ENCODE assay signal across 9 cellular contexts in genomic region chr21:45130324-45130774, GRCh38. TPM values are rescaled to one million over a fixed set of nuclear protein-coding genes. Genes with fewer than 3 reads are reported as not detected.
DNase-seq lines count a peak whose midpoint lies in the region; ATAC-seq and TF ChIP-seq lines count a peak whose summit lies in the region.
"Had no signal": no experiment of that assay in that cellular context is flagged by ENCODE, and none has a peak within 500 bp of the region (broad histone marks: within the 10 kb centered on the region; RNA-seq: fewer than 3 reads in every experiment).

No MANE protein-coding gene starts in this region.

- H3K4me3 ChIP-seq in right atrium auricular region, result peak overlapping the region in 1 of 2 donors; percentile 33
- no peak overlapping the region for H3K4me3 ChIP-seq in testis
- H3K4me3 ChIP-seq: GM23338 had no signal

- no peaks in the 10 kb centered on the region for H3K27me3 ChIP-seq in right atrium auricular region
- no peaks in the 10 kb centered on the region for H3K27me3 ChIP-seq in testis
- no peaks in the 10 kb centered on the region for H3K27me3 ChIP-seq in CD4-positive, alpha-beta T cell (ENCODE audit: control insufficient read depth, insufficient read depth, low read length)

- DNase-seq in HT1080 (ENCODE audit: low read depth) (peak; percentile 77), right atrium auricular region (ENCODE audit: low spot score) (no peak), testis (peak; percentile 65)
- no peak for DNase-seq in activated naive CD8-positive, alpha-beta T cell treated with anti-CD3 and anti-CD28 coated beads for 36 hours
- no peak for DNase-seq in activated CD8-positive, alpha-beta T cell treated with anti-CD3 and anti-CD28 coated beads, Interleukin-2, amount 10 ng/mL, durations not matched to agents 7 days and 5 days
- no peak for DNase-seq in CD4-positive, alpha-beta T cell

- H3K36me3 Mint-ChIP-seq in activated naive CD8-positive, alpha-beta T cell treated with anti-CD3 and anti-CD28 coated beads for 36 hours, result peaks cover 6% of the 10 kb centered on the region
- peaks cover 11% of the 10 kb centered on the region for H3K36me3 Mint-ChIP-seq in activated CD8-positive, alpha-beta T cell treated with anti-CD3 and anti-CD28 coated beads, Interleukin-2, amount 10 ng/mL, durations not matched to agents 7 days and 5 days (ENCODE audit: low read depth)
- peaks cover 12% of the 10 kb centered on the region for H3K36me3 Mint-ChIP-seq in CD4-positive, alpha-beta T cell (ENCODE audit: low read depth)

- POLR2A ChIA-PET in activated CD8-positive, alpha-beta T cell treated with anti-CD3 and anti-CD28 coated beads, Interleukin-2, amount 10 ng/mL, durations not matched to agents 7 days and 5 days (lab: Charles Lee), result no interaction called here
- POLR2A ChIA-PET in CD4-positive, alpha-beta T cell (lab: Charles Lee), result no interaction called here

- TF ChIP-seq CTCF in right atrium auricular region (IDR thresholded peaks at IDR 0.05) (no peak), testis (IDR thresholded peaks at IDR 0.05) (no peak)
- TF ChIP-seq CTCF in CD4-positive, alpha-beta T cell (IDR thresholded peaks at IDR 0.05), result no peak

- H3K36me3 ChIP-seq in right atrium auricular region (no peaks in the 10 kb centered on the region), testis (ENCODE audit: low read depth, missing control alignments) (no peaks in the 10 kb centered on the region)

- H3K9me3 Mint-ChIP-seq in activated naive CD8-positive, alpha-beta T cell treated with anti-CD3 and anti-CD28 coated beads for 36 hours, result no peaks in the 10 kb centered on the region
- H3K9me3 Mint-ChIP-seq in activated CD8-positive, alpha-beta T cell treated with anti-CD3 and anti-CD28 coated beads, Interleukin-2, amount 10 ng/mL, durations not matched to agents 7 days and 5 days (ENCODE audit: insufficient read depth), result no peaks in the 10 kb centered on the region
- no peaks in the 10 kb centered on the region for H3K9me3 Mint-ChIP-seq in CD4-positive, alpha-beta T cell
- H3K9me3 Mint-ChIP-seq: GM23338 had no signal

- intact Hi-C loops in testis (cut with DNase I; ENCODE audit: low total_unique reads), result no loop called here
- intact Hi-C loops in CD4-positive, alpha-beta T cell (cut with DNase I, micrococcal nuclease), result no loop called here

- CTCF ChIA-PET in activated CD8-positive, alpha-beta T cell treated with anti-CD3 and anti-CD28 coated beads, Interleukin-2, amount 10 ng/mL, durations not matched to agents 7 days and 5 days (lab: Charles Lee), result interaction anchor here (1.0 to 10.1 kb wide), 9 partner anchors 9 to 517 kb away, joined by 3 to 187 read pairs (median 38); no protein-coding TSS in a partner anchor
- CTCF ChIA-PET in CD4-positive, alpha-beta T cell (lab: Charles Lee), result interaction anchor here (3.2 to 4.4 kb wide), 2 partner anchors 7 to 180 kb away, joined by 31 to 35 read pairs; no protein-coding TSS in a partner anchor

- 32 to 34% methylated on average over 10 of the region's 10 CpGs for WGBS in testis, 2 donors

- no peaks in the 10 kb centered on the region for H3K27me3 Mint-ChIP-seq in activated naive CD8-positive, alpha-beta T cell treated with anti-CD3 and anti-CD28 coated beads for 36 hours
- H3K27me3 Mint-ChIP-seq in activated CD8-positive, alpha-beta T cell treated with anti-CD3 and anti-CD28 coated beads, Interleukin-2, amount 10 ng/mL, durations not matched to agents 7 days and 5 days (ENCODE audit: low read depth), result no peaks in the 10 kb centered on the region
- no peaks in the 10 kb centered on the region for H3K27me3 Mint-ChIP-seq in CD4-positive, alpha-beta T cell

- H3K27ac ChIP-seq in right atrium auricular region, result peak overlapping the region; percentile 77 to 78
- H3K27ac ChIP-seq in testis, result peak overlapping the region; percentile 35 to 65
- no peak overlapping the region for H3K27ac ChIP-seq in CD4-positive, alpha-beta T cell (ENCODE audit: low read depth, low read length)

- H3K9me3 ChIP-seq in right atrium auricular region, result no peaks in the 10 kb centered on the region
- no peaks in the 10 kb centered on the region for H3K9me3 ChIP-seq in testis
- H3K9me3 ChIP-seq in CD4-positive, alpha-beta T cell (ENCODE audit: control insufficient read depth, low read length), result no peaks in the 10 kb centered on the region

- peaks cover 29% of the 10 kb centered on the region for H3K4me1 Mint-ChIP-seq in activated naive CD8-positive, alpha-beta T cell treated with anti-CD3 and anti-CD28 coated beads for 36 hours
- peaks cover 21% of the 10 kb centered on the region for H3K4me1 Mint-ChIP-seq in activated CD8-positive, alpha-beta T cell treated with anti-CD3 and anti-CD28 coated beads, Interleukin-2, amount 10 ng/mL, durations not matched to agents 7 days and 5 days (ENCODE audit: low read depth)
- H3K4me1 Mint-ChIP-seq in CD4-positive, alpha-beta T cell (ENCODE audit: low read depth), result peaks cover 35% of the 10 kb centered on the region
- H3K4me1 Mint-ChIP-seq: GM23338 had no signal

- H3K4me1 ChIP-seq in right atrium auricular region (peaks cover 0 to 84% of the 10 kb centered on the region in 2 donors), testis (peaks cover 15% of the 10 kb centered on the region)

- peak overlapping the region; percentile 39 for H3K27ac Mint-ChIP-seq in activated naive CD8-positive, alpha-beta T cell treated with anti-CD3 and anti-CD28 coated beads for 36 hours
- H3K27ac Mint-ChIP-seq in activated CD8-positive, alpha-beta T cell treated with anti-CD3 and anti-CD28 coated beads, Interleukin-2, amount 10 ng/mL, durations not matched to agents 7 days and 5 days, result no peak overlapping the region
- no peak overlapping the region for H3K27ac Mint-ChIP-seq in CD4-positive, alpha-beta T cell
- H3K27ac Mint-ChIP-seq: GM23338 had no signal

- ATAC-seq in GM19328 (IDR thresholded peaks at IDR 0.05; ENCODE audit: unreplicated experiment), result no peak
- ATAC-seq in HG03521 (IDR thresholded peaks at IDR 0.05; ENCODE audit: unreplicated experiment), result no peak
- no peak for ATAC-seq in activated CD8-positive, alpha-beta T cell treated with anti-CD3 and anti-CD28 coated beads, Interleukin-2, amount 10 ng/mL, durations not matched to agents 7 days and 5 days
- no peak for ATAC-seq in CD4-positive, alpha-beta T cell (ENCODE audit: poor library complexity)
- ATAC-seq: GM23338 had no signal

- no peak overlapping the region for H3K4me3 Mint-ChIP-seq in activated naive CD8-positive, alpha-beta T cell treated with anti-CD3 and anti-CD28 coated beads for 36 hours
- H3K4me3 Mint-ChIP-seq in activated CD8-positive, alpha-beta T cell treated with anti-CD3 and anti-CD28 coated beads, Interleukin-2, amount 10 ng/mL, durations not matched to agents 7 days and 5 days, result no peak overlapping the region
- H3K4me3 Mint-ChIP-seq in CD4-positive, alpha-beta T cell, result no peak overlapping the region
- H3K4me3 Mint-ChIP-seq: GM23338 had no signal

- no peak for TF ChIP-seq POLR2A in testis (IDR thresholded peaks at IDR 0.05)

RNA-seq across cellular contexts. Expression of gene ADARB1, which starts 56.0 kb away (rescaled TPM):
- total RNA-seq in HT1080 (2014; rRNA removed; shearing (Covaris generic)), result 20.6 and 22.4 TPM in 2 replicates
- 17.7 and 21.2 TPM in 2 replicates for polyA plus RNA-seq in HT1080 (2015; cell fraction: cytosol; rRNA removed)
- 27.7 and 28.2 TPM in 2 replicates for polyA plus RNA-seq in HT1080 (2015; cell fraction: nucleus; rRNA removed)
- total RNA-seq in activated naive CD8-positive, alpha-beta T cell treated with anti-CD3 and anti-CD28 coated beads for 36 hours, result 10 to 100 TPM; 39.6 to 41.9 TPM
- 10 to 100 TPM in 1 of 2 donors, 1 to 10 TPM in 1; 7.5 to 10.5 TPM for total RNA-seq in right atrium auricular region
- total RNA-seq in testis, result 10 to 100 TPM; 17.6 TPM
- polyA plus RNA-seq in testis (ENCODE audit: insufficient read depth, low read depth, low replicate concordance), result 23.0 TPM
- total RNA-seq in activated CD8-positive, alpha-beta T cell treated with anti-CD3 and anti-CD28 coated beads, Interleukin-2, amount 10 ng/mL, durations not matched to agents 7 days and 5 days, result 10 to 100 TPM; 52.9 to 66.2 TPM
- 10 to 100 TPM; 27.5 to 28.6 TPM for total RNA-seq in CD4-positive, alpha-beta T cell

Comparison
In these comparisons a context has a peak if more than half of its experiments do, and no peak if none do; other contexts are left out.
1. DNase-seq: peak in HT1080 (single experiment) and testis (single experiment); none in activated naive CD8-positive, alpha-beta T cell treated with anti-CD3 and anti-CD28 coated beads for 36 hours (single experiment), right atrium auricular region (single experiment), activated CD8-positive, alpha-beta T cell treated with anti-CD3 and anti-CD28 coated beads, Interleukin-2, amount 10 ng/mL, durations not matched to agents 7 days and 5 days (single experiment) and CD4-positive, alpha-beta T cell (0 of 10).